In the genomic region with DNA sequence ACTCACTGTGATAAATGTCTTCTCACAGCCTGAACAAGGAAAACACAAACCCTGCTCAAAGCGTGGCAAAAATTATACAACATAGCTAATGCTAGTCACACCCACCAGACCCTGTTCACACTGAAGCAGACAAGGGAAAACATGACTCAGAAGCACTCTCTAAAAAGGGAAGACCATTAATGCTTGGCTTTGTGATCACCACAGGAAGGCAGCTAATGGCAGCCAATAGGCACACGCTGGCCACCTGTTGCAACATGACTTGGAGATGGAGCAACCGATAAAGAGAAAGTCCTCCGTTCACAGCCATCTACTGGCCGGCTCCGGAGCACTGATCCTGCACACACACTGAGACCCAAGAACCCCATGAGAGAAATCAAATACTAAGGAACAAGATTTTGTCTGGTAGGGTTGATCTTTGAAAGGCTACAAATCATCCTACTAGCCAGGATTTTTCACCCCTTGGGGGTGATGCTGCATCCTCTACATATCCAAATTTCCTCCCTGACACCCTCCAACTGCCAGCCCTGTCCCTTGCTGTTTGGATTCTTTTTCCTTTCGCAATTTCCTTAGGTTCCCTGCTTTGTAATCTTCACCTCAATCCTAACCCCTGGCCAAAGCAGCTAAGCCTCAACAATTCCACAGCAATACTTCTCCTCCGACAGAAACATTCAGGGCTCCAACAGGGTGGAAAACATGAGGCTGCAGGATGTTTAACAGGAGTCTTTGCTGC, we compare ENCODE assay signal across 8 cellular contexts. TPM values are rescaled to one million over a fixed set of nuclear protein-coding genes. Genes with fewer than 3 reads are reported as not detected.
A peak's percentile ranks its signal among the peaks of the same experiment; 100 is the strongest.
DNase-seq lines count a peak whose midpoint lies in the region; ATAC-seq, FAIRE-seq and TF ChIP-seq lines count a peak whose summit lies in the region.

No MANE protein-coding gene starts in this region.

- TF ChIP-seq RAD21 in GM12878 (IDR thresholded peaks at IDR 0.05; ENCODE audit: insufficient read depth, low read depth, low read length): no peak

- no peaks in the 10 kb centered on the region for H3K27me3 ChIP-seq in GM23338 (ENCODE audit: insufficient read depth)
- H3K27me3 ChIP-seq in GM12878 (replicated peaks in 1 of 2; ENCODE audit: control insufficient read depth in 2 of 2, insufficient read depth in 2 of 2, low read length in 1 of 2): no peaks in the 10 kb centered on the region

- TF ChIP-seq CTCF in GM23338 (conservative IDR thresholded peaks at IDR 0.05; ENCODE audit: low read depth in 2 of 2): no peak
- no peak for TF ChIP-seq CTCF in GM12878 (IDR thresholded peaks at IDR 0.05 in 2 of 3, conservative IDR thresholded peaks at IDR 0.05 in 1 of 3; ENCODE audit: control insufficient read depth in 2 of 3, extremely low read depth in 1 of 3, insufficient read depth in 1 of 3, low read depth in 3 of 3, low read length in 3 of 3)

- TF ChIP-seq POLR2A in GM12878 (IDR thresholded peaks at IDR 0.05; ENCODE audit: low read depth, low read length) (no peak), GM18505 (IDR thresholded peaks at IDR 0.05; ENCODE audit: borderline replicate concordance, extremely low read depth, insufficient read depth, insufficient read length) (no peak)

- H3K27ac ChIP-seq in GM23338 (ENCODE audit: low read depth) (0 out of 2 replicates have a peak overlapping the region, but pooled peaks have one; percentile 39), GM12878 (ENCODE audit: control insufficient read depth, insufficient read depth) (no peak overlapping the region)

- POLR2A ChIA-PET in GM12878 (lab: Charles Lee): interaction anchor here (0.7 kb wide), 1 partner anchor 43 kb away, joined by 3 read pairs; no protein-coding TSS in a partner anchor

- 86% methylated on average over 8 of the region's 8 CpGs for WGBS in GM12878 (ENCODE audit: insufficient coverage, insufficient replicate concordance, low lambda C conversion rate, missing lambda C conversion rate)

- H3K27me3 Mint-ChIP-seq in GM23338 (ENCODE audit: insufficient read depth, low read depth, poor library complexity) (peaks cover 8% of the 10 kb centered on the region), immature natural killer cell (ENCODE audit: low read depth in 3 of 3) (peaks cover 0 to 5% (median 3%) of the 10 kb centered on the region in 3 donors)

- CTCF ChIA-PET in GM12878 (lab: Yijun Ruan, JAX): interaction anchor here (0.6 to 1.9 kb wide), 6 partner anchors 33 to 387 kb away, joined by 3 to 7 read pairs (median 4); no protein-coding TSS in a partner anchor

- H2AFZ ChIP-seq in GM23338 (no peak overlapping the region), GM12878 (ENCODE audit: control insufficient read depth, low read depth, low read length) (no peak overlapping the region)

- H3K9me3 Mint-ChIP-seq in GM23338 (no peaks in the 10 kb centered on the region; the same call in 2 of the 3 replicates), immature natural killer cell (no peaks in the 10 kb centered on the region)

- H3K4me2 ChIP-seq in GM23338 (peak overlapping the region; percentile 93), GM12878 (ENCODE audit: control insufficient read depth, insufficient read depth) (peak overlapping the region; percentile 56)

- H3K9me2 ChIP-seq in GM23338 (ENCODE audit: insufficient read depth): no peaks in the 10 kb centered on the region

- FAIRE-seq in GM12878 (lab: Jason Lieb, UNC): peak; percentile 74

- DNase-seq in AG08396 (ENCODE audit: low spot score) (peak; percentile 76), GM23338 (ENCODE audit: low spot score) (no peak), NCI-H774 (lab: John Stamatoyannopoulos, UW) (peak; percentile 56), GM12878 (ENCODE audit: low read depth, low spot score) (peak; percentile 21), immature natural killer cell (peak in 1 of 3 donors; percentile 6), skeletal muscle cell (ENCODE audit: low read depth) (peak; percentile 41), SK-N-DZ (ENCODE audit: low spot score) (no peak)

- peak overlapping the region; percentile 91 for H3K4me3 Mint-ChIP-seq in GM23338
- H3K4me3 Mint-ChIP-seq in immature natural killer cell: peak overlapping the region; percentile 34 to 86 (median 84)

- SMC1A ChIA-PET in GM12878 (lab: Charles Lee; ENCODE audit: uncharacterized antibody, unreplicated experiment): interaction anchor here (1.1 to 1.8 kb wide), 8 partner anchors 11 to 96 kb away, joined by 3 to 6 read pairs (median 4); no protein-coding TSS in a partner anchor

- no peak for TF ChIP-seq EP300 in GM12878 (IDR thresholded peaks at IDR 0.05; ENCODE audit: borderline replicate concordance in 1 of 2, control insufficient read depth in 1 of 2, low read depth in 2 of 2, low read length in 2 of 2)

- H3K4me1 Mint-ChIP-seq in GM23338 (peaks cover 35% of the 10 kb centered on the region), immature natural killer cell (peaks cover 61 to 84% of the 10 kb centered on the region in 2 donors)

- TSS peak; percentile 59 for BruUV-seq in GM12878 (replicated peaks; lab: Mats Ljungman, UMichigan)

- peaks cover 26% of the 10 kb centered on the region for H3K36me3 ChIP-seq in GM23338 (ENCODE audit: insufficient read depth)
- peaks cover 12 to 19% of the 10 kb centered on the region in 2 experiments for H3K36me3 ChIP-seq in GM12878 (ENCODE audit: control insufficient read depth in 2 of 2, insufficient read depth in 2 of 2, low read length in 1 of 2)

- H3K4me3 ChIP-seq in GM23338 (peak overlapping the region; percentile 85; the same call in 1 of the 2 replicates), GM12878 (peak overlapping the region; percentile 64), skeletal muscle cell (ENCODE audit: low read depth, low read length) (no peak overlapping the region)

- H3K9ac ChIP-seq in GM12878 (ENCODE audit: control insufficient read depth, insufficient read depth, low read length): no peak overlapping the region

- H3K4me1 ChIP-seq in GM23338 (ENCODE audit: insufficient read depth) (peaks cover 18% of the 10 kb centered on the region), GM12878 (ENCODE audit: control insufficient read depth, insufficient read depth, low read length) (peaks cover 9% of the 10 kb centered on the region; the same call in 1 of the 2 replicates)

- ATAC-seq in GM23338: no peak
- peak; percentile 21 for ATAC-seq in GM12878
- no peak for ATAC-seq in GM18505 (IDR thresholded peaks at IDR 0.05; ENCODE audit: unreplicated experiment)

- intact Hi-C loops in GM12878 (cut with micrococcal nuclease; ENCODE audit: unreplicated experiment): loop anchor here (10.0 kb wide), 1 partner anchor 228 kb away; no protein-coding TSS in a partner anchor

- H4K20me1 ChIP-seq in GM23338 (replicated peaks; ENCODE audit: insufficient read depth) (peaks cover 42% of the 10 kb centered on the region), GM12878 (ENCODE audit: control insufficient read depth, insufficient read depth) (peaks cover 11% of the 10 kb centered on the region; the same call in 1 of the 2 replicates)

- peaks cover 73% of the 10 kb centered on the region for H3K79me2 ChIP-seq in GM23338 (replicated peaks; ENCODE audit: insufficient read depth)
- H3K79me2 ChIP-seq in GM12878 (ENCODE audit: control insufficient read depth, insufficient read depth, low read length): peaks cover 30% of the 10 kb centered on the region

- H3K36me3 Mint-ChIP-seq in GM23338 (ENCODE audit: low read depth) (peaks cover 57% of the 10 kb centered on the region), immature natural killer cell (peaks cover 8 to 31% (median 13%) of the 10 kb centered on the region in 3 donors)

- H3K27ac Mint-ChIP-seq in GM23338 (peak overlapping the region; percentile 83), immature natural killer cell (peak overlapping the region; percentile 19 to 78 (median 56))

- RAD21 ChIA-PET in GM12878 (lab: Charles Lee; ENCODE audit: unreplicated experiment): interaction anchor here (1.2 kb wide), 2 partner anchors 91 to 509 kb away, joined by 3 to 4 read pairs; no protein-coding TSS in a partner anchor

- no peaks in the 10 kb centered on the region for H3F3A ChIP-seq in GM23338 (replicated peaks; ENCODE audit: low read depth)

- in situ Hi-C loops in GM12878 (cut with MboI): loop anchor here (10.0 kb wide), 1 partner anchor 558 kb away; no protein-coding TSS in a partner anchor

- no peaks in the 10 kb centered on the region for H3K9me3 ChIP-seq in GM12878 (replicated peaks; ENCODE audit: control insufficient read depth, insufficient read depth, low read length)

RNA-seq across cellular contexts. Expression of gene ZXDC, which starts 3.2 kb away (rescaled TPM):
- 43.5 and 45.1 TPM in 2 replicates for total RNA-seq in GM23338 (2014; rRNA removed; shearing (Covaris generic))
- polyA plus RNA-seq in GM23338 (2016; fragmentation: Nextera tagmentation; extraction: Ambion mirVana) (5.7 and 6.5 TPM in 2 replicates), GM12878 (2011; rRNA removed) (6.9 and 12.9 TPM in 2 replicates), GM12878 (2014; fragmentation: Illumina TruSeq; extraction: Trizol) (5.8 and 8.9 TPM in 2 replicates), GM12878 (2014; fragmentation: Nextera tagmentation; extraction: Ambion mirVana) (1 to 10 TPM in 1 of 2 experiments, under 1 TPM in 1; 0.72 to 1.2 TPM), GM12878 (2014; rRNA removed) (12.1 and 13.7 TPM in 2 replicates), GM12878 (2016; fragmentation: Nextera tagmentation; extraction: Ambion mirVana) (1 to 10 TPM; 1.3 to 6.6 TPM), immature natural killer cell (10 to 100 TPM in 2 of 3 donors, 1 to 10 TPM in 1; 9.6 to 17.2 (median 11.8) TPM)
- 79.9 and 87.5 TPM in 2 replicates for total RNA-seq in GM12878 (2013; cell fraction: nucleolus; rRNA removed)
- total RNA-seq in GM12878 (2014; rRNA removed) (12.9 and 15.0 TPM in 2 replicates), GM12878 (2014; rRNA removed; fragmentation: Illumina TruSeq; extraction: Trizol) (7.5 and 8.1 TPM in 2 replicates), GM12878 (2021) (14.7 and 15.3 TPM in 2 replicates)
- 7.5 TPM for polyA plus RNA-seq in GM12878 (2011; ENCODE audit: low read depth)
- 14.2 and 16.0 TPM in 2 replicates for polyA plus RNA-seq in GM12878 (2011; cell fraction: cytosol; rRNA removed)
- 42.0 and 49.6 TPM in 2 replicates for polyA plus RNA-seq in GM12878 (2011; cell fraction: nucleus; rRNA removed)
- polyA plus RNA-seq in GM12878 (2012): 7.6 and 8.6 TPM in 2 replicates
- polyA minus RNA-seq in GM12878 (2011; rRNA and poly(A)+ RNA removed): 19.6 and 25.7 TPM in 2 replicates
- polyA minus RNA-seq in GM12878 (2011; cell fraction: cytosol; rRNA and poly(A)+ RNA removed): 9.1 and 10.8 TPM in 2 replicates
- 25.8 and 39.0 TPM in 2 replicates for polyA minus RNA-seq in GM12878 (2011; cell fraction: nucleus; rRNA and poly(A)+ RNA removed)
- 13.6 and 18.5 TPM in 2 replicates for polyA plus RNA-seq in SK-N-DZ (2014; cell fraction: cytosol; rRNA removed)
- polyA plus RNA-seq in SK-N-DZ (2014; cell fraction: nucleus; rRNA removed): 15.1 and 30.4 TPM in 2 replicates

RNA-seq across cellular contexts. Expression of gene UROC1, which starts 45.1 kb away (rescaled TPM):
- not detected in 2 replicates for total RNA-seq in GM23338 (2014; rRNA removed; shearing (Covaris generic))
- polyA plus RNA-seq in GM23338 (2016; fragmentation: Nextera tagmentation; extraction: Ambion mirVana) (not detected in 2 replicates), GM12878 (2011; rRNA removed) (not detected in 2 replicates), GM12878 (2014; fragmentation: Illumina TruSeq; extraction: Trizol) (not detected in 2 replicates), GM12878 (2014; fragmentation: Nextera tagmentation; extraction: Ambion mirVana) (not detected), GM12878 (2014; rRNA removed) (not detected in 2 replicates), GM12878 (2016; fragmentation: Nextera tagmentation; extraction: Ambion mirVana) (under 1 TPM in 1 of 2 experiments, not detected in 1; 0.04 TPM), immature natural killer cell (not detected)
- total RNA-seq in GM12878 (2013; cell fraction: nucleolus; rRNA removed): not detected in 2 replicates
- total RNA-seq in GM12878 (2014; rRNA removed) (not detected in 2 replicates), GM12878 (2014; rRNA removed; fragmentation: Illumina TruSeq; extraction: Trizol) (not detected in 2 replicates), GM12878 (2021) (not detected in 2 replicates)
- polyA plus RNA-seq in GM12878 (2011; ENCODE audit: low read depth): not detected
- not detected in 2 replicates for polyA plus RNA-seq in GM12878 (2011; cell fraction: cytosol; rRNA removed)
- polyA plus RNA-seq in GM12878 (2011; cell fraction: nucleus; rRNA removed): not detected in 2 replicates
- not detected in 2 replicates for polyA plus RNA-seq in GM12878 (2012)
- not detected in 2 replicates for polyA minus RNA-seq in GM12878 (2011; rRNA and poly(A)+ RNA removed)
- polyA minus RNA-seq in GM12878 (2011; cell fraction: cytosol; rRNA and poly(A)+ RNA removed): not detected in 2 replicates
- not detected in 2 replicates for polyA minus RNA-seq in GM12878 (2011; cell fraction: nucleus; rRNA and poly(A)+ RNA removed)
- polyA plus RNA-seq in SK-N-DZ (2014; cell fraction: cytosol; rRNA removed): not detected in 2 replicates
- polyA plus RNA-seq in SK-N-DZ (2014; cell fraction: nucleus; rRNA removed): not detected in 2 replicates

RNA-seq across cellular contexts. Expression of gene CHST13, which starts 51.5 kb away (rescaled TPM):
- total RNA-seq in GM23338 (2014; rRNA removed; shearing (Covaris generic)): 8.4 TPM in 2 replicates
- polyA plus RNA-seq in GM23338 (2016; fragmentation: Nextera tagmentation; extraction: Ambion mirVana) (3.7 and 4.0 TPM in 2 replicates), GM12878 (2011; rRNA removed) (not detected in 2 replicates), GM12878 (2014; fragmentation: Illumina TruSeq; extraction: Trizol) (not detected in 2 replicates), GM12878 (2014; fragmentation: Nextera tagmentation; extraction: Ambion mirVana) (not detected), GM12878 (2014; rRNA removed) (not detected in 2 replicates), GM12878 (2016; fragmentation: Nextera tagmentation; extraction: Ambion mirVana) (not detected), immature natural killer cell (under 1 TPM in 1 of 3 donors, not detected in 2; 0.67 TPM)
- total RNA-seq in GM12878 (2013; cell fraction: nucleolus; rRNA removed): not detected in 2 replicates
- total RNA-seq in GM12878 (2014; rRNA removed) (not detected in 2 replicates), GM12878 (2014; rRNA removed; fragmentation: Illumina TruSeq; extraction: Trizol) (not detected in 2 replicates), GM12878 (2021) (not detected in 2 replicates)
- not detected for polyA plus RNA-seq in GM12878 (2011; ENCODE audit: low read depth)
- polyA plus RNA-seq in GM12878 (2011; cell fraction: cytosol; rRNA removed): not detected in 2 replicates
- polyA plus RNA-seq in GM12878 (2011; cell fraction: nucleus; rRNA removed): not detected in 2 replicates
- not detected in 2 replicates for polyA plus RNA-seq in GM12878 (2012)
- not detected in 2 replicates for polyA minus RNA-seq in GM12878 (2011; rRNA and poly(A)+ RNA removed)
- polyA minus RNA-seq in GM12878 (2011; cell fraction: cytosol; rRNA and poly(A)+ RNA removed): not detected in 2 replicates
- polyA minus RNA-seq in GM12878 (2011; cell fraction: nucleus; rRNA and poly(A)+ RNA removed): not detected in 2 replicates
- 0.67 TPM in 1 of 2 replicates, not detected in the other for polyA plus RNA-seq in SK-N-DZ (2014; cell fraction: cytosol; rRNA removed)
- polyA plus RNA-seq in SK-N-DZ (2014; cell fraction: nucleus; rRNA removed): not detected in 2 replicates

Comparison
In these comparisons a context has a peak if more than half of its experiments do, and no peak if none do; other contexts are left out.
1. DNase-seq: peak in AG08396 (single experiment), NCI-H774 (single experiment), GM12878 (single experiment) and skeletal muscle cell (single experiment); none in GM23338 (single experiment) and SK-N-DZ (single experiment).